In genomic region chr4:186912606-186913005, GRCh38 we compare ENCODE assay signal across 1 cellular context.
TF ChIP-seq lines count a peak whose summit lies in the region.

No MANE protein-coding gene starts in this region.

TF ChIP-seq in IMR-90, 13 proteins besides CTCF, POLR2A, EP300 and RAD21:
- no peak for TF ChIP-seq FOS (IDR thresholded peaks at IDR 0.05; ENCODE audit: low read depth, low read length)
- TF ChIP-seq USF2 (IDR thresholded peaks at IDR 0.05; ENCODE audit: low read depth, low read length): no peak
- no peak for TF ChIP-seq ELK1 (IDR thresholded peaks at IDR 0.05; ENCODE audit: borderline replicate concordance, low read depth, low read length)
- no peak for TF ChIP-seq CEBPB (IDR thresholded peaks at IDR 0.05; ENCODE audit: low read depth, low read length)
- no peak for TF ChIP-seq SMC3 (IDR thresholded peaks at IDR 0.05; ENCODE audit: low read depth, low read length)
TF ChIP-seq in IMR-90: peak in this region for 0.
